1 cellular context compared by ENCODE assay signal in the genomic region with DNA sequence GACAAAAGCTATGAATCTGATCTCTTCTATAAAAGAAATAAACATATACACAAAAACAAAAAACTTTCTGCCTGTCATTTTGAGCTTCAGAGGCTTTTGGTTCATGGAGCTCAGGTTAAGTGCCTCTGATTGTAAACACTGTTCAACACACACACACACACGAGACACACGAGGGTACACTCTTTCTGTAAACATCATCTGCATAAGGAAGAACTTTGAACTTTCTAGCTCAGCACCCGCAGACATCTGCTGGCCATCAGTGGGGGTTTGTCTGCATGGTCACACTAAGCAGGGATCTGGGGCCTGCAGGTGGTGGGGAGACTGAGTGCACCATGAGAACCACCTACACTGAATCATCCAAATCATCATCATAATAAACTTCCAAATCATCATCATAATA.
A peak's percentile ranks its signal among the peaks of the same experiment; 100 is the strongest.
TF ChIP-seq lines count a peak whose summit lies in the region.

No MANE protein-coding gene starts in this region.

TF ChIP-seq in HepG2, 621 proteins besides CTCF, POLR2A, EP300 and RAD21 (continued from another document and continues in another):
- TF ChIP-seq SRSF4 (IDR thresholded peaks at IDR 0.05; ENCODE audit: low read depth, low read length, poor library complexity, severe bottlenecking) (no peak), YY1 (IDR thresholded peaks at IDR 0.05; ENCODE audit: insufficient read depth, insufficient replicate concordance, low read depth, low read length) (no peak), ZNF615 (CRISPR knock-in tag; IDR thresholded peaks at IDR 0.05; ENCODE audit: borderline replicate concordance) (no peak), SYNCRIP (IDR thresholded peaks at IDR 0.05; ENCODE audit: insufficient read depth, low read depth, low read length) (no peak), TRIM24 (CRISPR knock-in tag; IDR thresholded peaks at IDR 0.05) (no peak), FOXP1 (IDR thresholded peaks at IDR 0.05) (peak; percentile 99), FOXP1 (CRISPR knock-in tag; IDR thresholded peaks at IDR 0.05) (peak; percentile 100), NCOA2 (CRISPR knock-in tag; IDR thresholded peaks at IDR 0.05) (no peak), ZNF598 (CRISPR knock-in tag; IDR thresholded peaks at IDR 0.05; ENCODE audit: borderline replicate concordance) (no peak), ZNF557 (CRISPR knock-in tag; IDR thresholded peaks at IDR 0.05) (0 out of 2 replicates have a peak, but pooled peaks have one; percentile 27), FOSL2 (CRISPR knock-in tag; IDR thresholded peaks at IDR 0.05) (peak; percentile 39), GABPA (IDR thresholded peaks at IDR 0.05; ENCODE audit: low read depth, low read length) (no peak), GABPA (CRISPR knock-in tag; IDR thresholded peaks at IDR 0.05; ENCODE audit: low read depth) (no peak), GLI4 (CRISPR knock-in tag; IDR thresholded peaks at IDR 0.05; ENCODE audit: borderline replicate concordance) (no peak), PTBP1 (IDR thresholded peaks at IDR 0.05; ENCODE audit: low read depth, low read length, poor library complexity, severe bottlenecking) (no peak), ZNF792 (CRISPR knock-in tag; IDR thresholded peaks at IDR 0.05) (no peak), ZSCAN20 (CRISPR knock-in tag; IDR thresholded peaks at IDR 0.05; ENCODE audit: borderline replicate concordance) (no peak), HNF4G (IDR thresholded peaks at IDR 0.05; ENCODE audit: borderline replicate concordance, low read depth, low read length) (peak; percentile 75), HNF4G (CRISPR knock-in tag; IDR thresholded peaks at IDR 0.05; ENCODE audit: borderline replicate concordance, low read depth) (peak; percentile 73; the same call in 1 of the 2 replicates), SIN3B (IDR thresholded peaks at IDR 0.05; ENCODE audit: low read length) (no peak), ZBTB14 (CRISPR knock-in tag; IDR thresholded peaks at IDR 0.05) (no peak), ZMYM3 (CRISPR knock-in tag; IDR thresholded peaks at IDR 0.05) (peak; percentile 24; the same call in 1 of the 2 replicates), PPARG (CRISPR knock-in tag; conservative IDR thresholded peaks at IDR 0.05) (no peak), SRF (IDR thresholded peaks at IDR 0.05; ENCODE audit: low read depth, low read length) (no peak), MNT (IDR thresholded peaks at IDR 0.05) (peak; percentile 92), ZNF205 (CRISPR knock-in tag; IDR thresholded peaks at IDR 0.05) (0 out of 2 replicates have a peak, but pooled peaks have one; percentile 21), ZNF292 (CRISPR knock-in tag; IDR thresholded peaks at IDR 0.05; ENCODE audit: borderline replicate concordance, low read depth) (peak; percentile 58; the same call in 1 of the 2 replicates), CBX5 (CRISPR knock-in tag; IDR thresholded peaks at IDR 0.05; ENCODE audit: borderline replicate concordance) (peak; percentile 47; the same call in 1 of the 2 replicates), ZNF720 (CRISPR knock-in tag; IDR thresholded peaks at IDR 0.05) (no peak), POGK (CRISPR knock-in tag; conservative IDR thresholded peaks at IDR 0.05) (no peak), SOX6 (IDR thresholded peaks at IDR 0.05) (no peak), SOX6 (CRISPR knock-in tag; IDR thresholded peaks at IDR 0.05) (peak; percentile 72), CAMTA2 (CRISPR knock-in tag; IDR thresholded peaks at IDR 0.05; ENCODE audit: borderline replicate concordance) (no peak), TOE1 (CRISPR knock-in tag; IDR thresholded peaks at IDR 0.05) (no peak), ZNF264 (CRISPR knock-in tag; IDR thresholded peaks at IDR 0.05) (peak; percentile 23; the same call in 1 of the 2 replicates), RARA (CRISPR knock-in tag; IDR thresholded peaks at IDR 0.05) (peak; percentile 68), ZBTB10 (CRISPR knock-in tag; IDR thresholded peaks at IDR 0.05; ENCODE audit: borderline replicate concordance) (no peak), U2AF1 (optimal IDR thresholded peaks at IDR 0.05; ENCODE audit: low read depth, low read length) (no peak), NBN (conservative IDR thresholded peaks at IDR 0.05) (no peak)
- TF ChIP-seq, protein P1, sequence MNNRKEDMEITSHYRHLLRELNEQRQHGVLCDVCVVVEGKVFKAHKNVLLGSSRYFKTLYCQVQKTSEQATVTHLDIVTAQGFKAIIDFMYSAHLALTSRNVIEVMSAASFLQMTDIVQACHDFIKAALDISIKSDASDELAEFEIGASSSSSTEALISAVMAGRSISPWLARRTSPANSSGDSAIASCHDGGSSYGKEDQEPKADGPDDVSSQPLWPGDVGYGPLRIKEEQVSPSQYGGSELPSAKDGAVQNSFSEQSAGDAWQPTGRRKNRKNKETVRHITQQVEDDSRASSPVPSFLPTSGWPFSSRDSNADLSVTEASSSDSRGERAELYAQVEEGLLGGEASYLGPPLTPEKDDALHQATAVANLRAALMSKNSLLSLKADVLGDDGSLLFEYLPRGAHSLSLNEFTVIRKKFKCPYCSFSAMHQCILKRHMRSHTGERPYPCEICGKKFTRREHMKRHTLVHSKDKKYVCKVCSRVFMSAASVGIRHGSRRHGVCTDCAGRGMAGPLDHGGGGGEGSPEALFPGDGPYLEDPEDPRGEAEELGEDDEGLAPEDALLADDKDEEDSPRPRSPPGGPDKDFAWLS (CRISPR knock-in tag; IDR thresholded peaks at IDR 0.05; ENCODE audit: borderline replicate concordance): no peak
- TF ChIP-seq, protein P2, sequence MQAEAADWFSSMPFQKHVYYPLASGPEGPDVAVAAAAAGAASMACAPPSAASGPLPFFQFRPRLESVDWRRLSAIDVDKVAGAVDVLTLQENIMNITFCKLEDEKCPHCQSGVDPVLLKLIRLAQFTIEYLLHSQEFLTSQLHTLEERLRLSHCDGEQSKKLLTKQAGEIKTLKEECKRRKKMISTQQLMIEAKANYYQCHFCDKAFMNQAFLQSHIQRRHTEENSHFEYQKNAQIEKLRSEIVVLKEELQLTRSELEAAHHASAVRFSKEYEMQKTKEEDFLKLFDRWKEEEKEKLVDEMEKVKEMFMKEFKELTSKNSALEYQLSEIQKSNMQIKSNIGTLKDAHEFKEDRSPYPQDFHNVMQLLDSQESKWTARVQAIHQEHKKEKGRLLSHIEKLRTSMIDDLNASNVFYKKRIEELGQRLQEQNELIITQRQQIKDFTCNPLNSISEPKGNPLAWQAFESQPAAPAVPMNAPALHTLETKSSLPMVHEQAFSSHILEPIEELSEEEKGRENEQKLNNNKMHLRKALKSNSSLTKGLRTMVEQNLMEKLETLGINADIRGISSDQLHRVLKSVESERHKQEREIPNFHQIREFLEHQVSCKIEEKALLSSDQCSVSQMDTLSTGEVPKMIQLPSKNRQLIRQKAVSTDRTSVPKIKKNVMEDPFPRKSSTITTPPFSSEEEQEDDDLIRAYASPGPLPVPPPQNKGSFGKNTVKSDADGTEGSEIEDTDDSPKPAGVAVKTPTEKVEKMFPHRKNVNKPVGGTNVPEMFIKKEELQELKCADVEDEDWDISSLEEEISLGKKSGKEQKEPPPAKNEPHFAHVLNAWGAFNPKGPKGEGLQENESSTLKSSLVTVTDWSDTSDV (CRISPR knock-in tag; IDR thresholded peaks at IDR 0.05): no peak
- TF ChIP-seq, protein P3, sequence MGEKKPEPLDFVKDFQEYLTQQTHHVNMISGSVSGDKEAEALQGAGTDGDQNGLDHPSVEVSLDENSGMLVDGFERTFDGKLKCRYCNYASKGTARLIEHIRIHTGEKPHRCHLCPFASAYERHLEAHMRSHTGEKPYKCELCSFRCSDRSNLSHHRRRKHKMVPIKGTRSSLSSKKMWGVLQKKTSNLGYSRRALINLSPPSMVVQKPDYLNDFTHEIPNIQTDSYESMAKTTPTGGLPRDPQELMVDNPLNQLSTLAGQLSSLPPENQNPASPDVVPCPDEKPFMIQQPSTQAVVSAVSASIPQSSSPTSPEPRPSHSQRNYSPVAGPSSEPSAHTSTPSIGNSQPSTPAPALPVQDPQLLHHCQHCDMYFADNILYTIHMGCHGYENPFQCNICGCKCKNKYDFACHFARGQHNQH (CRISPR knock-in tag; IDR thresholded peaks at IDR 0.05): peak; percentile 65; the same call in 1 of the 2 replicates
- TF ChIP-seq, protein P4, sequence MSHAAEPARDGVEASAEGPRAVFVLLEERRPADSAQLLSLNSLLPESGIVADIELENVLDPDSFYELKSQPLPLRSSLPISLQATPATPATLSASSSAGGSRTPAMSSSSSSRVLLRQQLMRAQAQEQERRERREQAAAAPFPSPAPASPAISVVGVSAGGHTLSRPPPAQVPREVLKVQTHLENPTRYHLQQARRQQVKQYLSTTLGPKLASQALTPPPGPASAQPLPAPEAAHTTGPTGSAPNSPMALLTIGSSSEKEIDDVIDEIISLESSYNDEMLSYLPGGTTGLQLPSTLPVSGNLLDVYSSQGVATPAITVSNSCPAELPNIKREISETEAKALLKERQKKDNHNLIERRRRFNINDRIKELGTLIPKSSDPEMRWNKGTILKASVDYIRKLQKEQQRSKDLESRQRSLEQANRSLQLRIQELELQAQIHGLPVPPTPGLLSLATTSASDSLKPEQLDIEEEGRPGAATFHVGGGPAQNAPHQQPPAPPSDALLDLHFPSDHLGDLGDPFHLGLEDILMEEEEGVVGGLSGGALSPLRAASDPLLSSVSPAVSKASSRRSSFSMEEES (CRISPR knock-in tag; IDR thresholded peaks at IDR 0.05): peak; percentile 74
- TF ChIP-seq, protein P5, sequence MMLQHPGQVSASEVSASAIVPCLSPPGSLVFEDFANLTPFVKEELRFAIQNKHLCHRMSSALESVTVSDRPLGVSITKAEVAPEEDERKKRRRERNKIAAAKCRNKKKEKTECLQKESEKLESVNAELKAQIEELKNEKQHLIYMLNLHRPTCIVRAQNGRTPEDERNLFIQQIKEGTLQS (CRISPR knock-in tag; IDR thresholded peaks at IDR 0.05): no peak
- TF ChIP-seq, protein P6, sequence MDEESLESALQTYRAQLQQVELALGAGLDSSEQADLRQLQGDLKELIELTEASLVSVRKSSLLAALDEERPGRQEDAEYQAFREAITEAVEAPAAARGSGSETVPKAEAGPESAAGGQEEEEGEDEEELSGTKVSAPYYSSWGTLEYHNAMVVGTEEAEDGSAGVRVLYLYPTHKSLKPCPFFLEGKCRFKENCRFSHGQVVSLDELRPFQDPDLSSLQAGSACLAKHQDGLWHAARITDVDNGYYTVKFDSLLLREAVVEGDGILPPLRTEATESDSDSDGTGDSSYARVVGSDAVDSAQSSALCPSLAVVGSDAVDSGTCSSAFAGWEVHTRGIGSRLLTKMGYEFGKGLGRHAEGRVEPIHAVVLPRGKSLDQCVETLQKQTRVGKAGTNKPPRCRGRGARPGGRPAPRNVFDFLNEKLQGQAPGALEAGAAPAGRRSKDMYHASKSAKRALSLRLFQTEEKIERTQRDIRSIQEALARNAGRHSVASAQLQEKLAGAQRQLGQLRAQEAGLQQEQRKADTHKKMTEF (CRISPR knock-in tag; IDR thresholded peaks at IDR 0.05): 0 out of 2 replicates have a peak, but pooled peaks have one; percentile 30
- TF ChIP-seq, protein P7, sequence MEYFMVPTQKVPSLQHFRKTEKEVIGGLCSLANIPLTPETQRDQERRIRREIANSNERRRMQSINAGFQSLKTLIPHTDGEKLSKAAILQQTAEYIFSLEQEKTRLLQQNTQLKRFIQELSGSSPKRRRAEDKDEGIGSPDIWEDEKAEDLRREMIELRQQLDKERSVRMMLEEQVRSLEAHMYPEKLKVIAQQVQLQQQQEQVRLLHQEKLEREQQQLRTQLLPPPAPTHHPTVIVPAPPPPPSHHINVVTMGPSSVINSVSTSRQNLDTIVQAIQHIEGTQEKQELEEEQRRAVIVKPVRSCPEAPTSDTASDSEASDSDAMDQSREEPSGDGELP (IDR thresholded peaks at IDR 0.05; ENCODE audit: borderline replicate concordance, low read depth): peak; percentile 38; the same call in 1 of the 2 replicates
